8 cellular contexts compared by ENCODE assay signal in genomic region chr6:137033828-137034227, GRCh38. TPM values are rescaled to one million over a fixed set of nuclear protein-coding genes. Genes with fewer than 3 reads are reported as not detected.
DNase-seq lines count a peak whose midpoint lies in the region; ATAC-seq lines count a peak whose summit lies in the region.

No MANE protein-coding gene starts in this region.

- POLR2A ChIA-PET in CD8-positive, alpha-beta memory T cell (lab: Charles Lee), result no interaction called here

- H3K36me3 ChIP-seq in CD8-positive, alpha-beta memory T cell (ENCODE audit: insufficient read depth, low read length), result no peaks in the 10 kb centered on the region

- H3K4me3 ChIP-seq in CD8-positive, alpha-beta memory T cell (ENCODE audit: low read length), result no peak overlapping the region

- H3K4me3 Mint-ChIP-seq in CD8-positive, alpha-beta memory T cell, result peak overlapping the region; percentile 26 to 69 (median 58)

- CTCF ChIA-PET in CD8-positive, alpha-beta memory T cell (lab: Charles Lee), result interaction anchor here (1.4 kb wide), 1 partner anchor 10 kb away, joined by 3 read pairs; no protein-coding TSS in a partner anchor

- in situ Hi-C loops in KBM-7 (cut with MboI; ENCODE audit: low pct_unique_long_range_greater_than_20kb, low sequenced_read_pairs), result no loop called here
- in situ Hi-C loops in G401 (cut with HindIII; ENCODE audit: low sequenced_read_pairs), result no loop called here

- peak; percentile 32 to 82 (median 53) for DNase-seq in CD8-positive, alpha-beta memory T cell
- DNase-seq in KBM-7 (peak; percentile 84), Right ventricle myocardium superior (no peak), NCI-H1694 (lab: John Stamatoyannopoulos, UW) (no peak), G401 (ENCODE audit: low spot score) (no peak)
- DNase-seq in activated CD8-positive, alpha-beta memory T cell treated with anti-CD3 and anti-CD28 coated beads, Interleukin-2, amount 50 U/mL, for 48 hours, result peak; percentile 75
- DNase-seq in stimulated activated CD4-positive, alpha-beta T cell treated with anti-CD3 and anti-CD28 coated beads, TNF-alpha, amount 100 ng/mL, for 48 hours (ENCODE audit: low read depth in 3 of 3), result peak; percentile 20 to 51 (median 24)

- peaks cover 57 to 83% of the 10 kb centered on the region in 2 donors for H3K27me3 Mint-ChIP-seq in CD8-positive, alpha-beta memory T cell

- peaks cover 0 to 3% (median 2%) of the 10 kb centered on the region in 5 donors for H3K9me3 Mint-ChIP-seq in CD8-positive, alpha-beta memory T cell

- intact Hi-C loops in Right ventricle myocardium superior (cut with DNase I), result no loop called here

- H3K27me3 ChIP-seq in CD8-positive, alpha-beta memory T cell (ENCODE audit: insufficient read depth, low read length, poor library complexity, severe bottlenecking), result peaks cover 10% of the 10 kb centered on the region

- H3K9me3 ChIP-seq in CD8-positive, alpha-beta memory T cell (ENCODE audit: low read length), result no peaks in the 10 kb centered on the region

- ATAC-seq in GM21423 (IDR thresholded peaks at IDR 0.05; ENCODE audit: unreplicated experiment) (peak; percentile 99), Right ventricle myocardium superior (ENCODE audit: poor library complexity) (no peak)

- H3K4me1 ChIP-seq in CD8-positive, alpha-beta memory T cell (ENCODE audit: insufficient read depth, low read length), result peaks cover 14% of the 10 kb centered on the region

- H3K27ac Mint-ChIP-seq in CD8-positive, alpha-beta memory T cell, result peak overlapping the region in 5 of 8 donors; percentile 24 to 77 (median 65)

- no peaks in the 10 kb centered on the region for H3K36me3 Mint-ChIP-seq in CD8-positive, alpha-beta memory T cell

- no peak overlapping the region for H3K27ac ChIP-seq in CD8-positive, alpha-beta memory T cell (ENCODE audit: low read depth, low read length)

- H3K4me1 Mint-ChIP-seq in CD8-positive, alpha-beta memory T cell, result peaks cover 21 to 29% (median 27%) of the 10 kb centered on the region in 3 donors

RNA-seq across cellular contexts. Expression of gene IL20RA, which starts 10.9 kb away (rescaled TPM):
- total RNA-seq in CD8-positive, alpha-beta memory T cell, result not detected
- polyA plus RNA-seq in CD8-positive, alpha-beta memory T cell, result not detected
- 9.1 TPM for total RNA-seq in Right ventricle myocardium superior
- total RNA-seq in G401 (2014; rRNA removed; shearing (Covaris generic)), result not detected in 2 replicates

Comparison
In these comparisons a context has a peak if more than half of its experiments do, and no peak if none do; other contexts are left out.
1. DNase-seq: peak in CD8-positive, alpha-beta memory T cell (5 of 5), KBM-7 (single experiment), activated CD8-positive, alpha-beta memory T cell treated with anti-CD3 and anti-CD28 coated beads, Interleukin-2, amount 50 U/mL, for 48 hours (single experiment) and stimulated activated CD4-positive, alpha-beta T cell treated with anti-CD3 and anti-CD28 coated beads, TNF-alpha, amount 100 ng/mL, for 48 hours (3 of 3); none in Right ventricle myocardium superior (single experiment), NCI-H1694 (single experiment) and G401 (single experiment).
2. RNA of gene IL20RA, which starts 10.9 kb away (total RNA-seq): 9.1 TPM in Right ventricle myocardium superior (single experiment); not detected in CD8-positive, alpha-beta memory T cell and not detected in G401; every median in the first group is over 10 times any median in the second.